Comparison of ENCODE assay signal across 17 cellular contexts in the genomic region with DNA sequence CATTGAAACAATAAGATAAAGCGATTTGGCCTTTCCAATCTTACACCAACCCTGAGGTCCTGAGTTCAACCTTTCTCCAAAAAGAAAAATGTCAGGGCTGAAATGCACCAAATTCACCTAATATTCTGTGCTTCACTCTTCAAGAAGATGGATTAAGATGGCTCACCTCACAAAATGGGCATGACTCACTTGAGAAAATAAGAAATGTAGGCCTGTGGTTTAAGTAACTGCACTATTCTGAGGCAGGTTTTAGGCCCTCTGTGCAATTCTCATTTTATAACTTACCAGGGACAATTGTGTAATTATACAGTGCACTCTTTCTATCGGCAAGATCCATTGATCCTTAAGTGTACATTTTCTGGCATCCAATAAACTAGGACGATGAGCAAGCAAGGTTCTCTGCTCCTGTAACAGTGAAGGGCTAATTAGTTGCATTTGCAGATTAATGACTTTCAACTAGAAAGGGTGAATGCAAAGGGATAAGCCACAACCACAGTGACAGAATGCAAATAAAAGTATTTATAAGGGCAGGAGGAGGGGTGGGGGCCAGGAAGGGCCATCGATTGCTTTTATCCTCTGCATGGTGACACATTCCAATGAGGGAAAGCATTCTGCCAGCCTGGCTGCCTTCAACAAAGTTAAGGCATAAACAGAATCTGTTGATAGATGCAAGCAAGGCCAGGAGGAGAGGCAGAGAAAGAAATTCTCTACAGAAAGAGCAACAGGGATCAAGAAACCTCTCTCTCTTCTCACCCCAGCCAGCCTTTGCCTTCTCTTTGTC.
"Had no signal": no experiment of that assay in that cellular context is flagged by ENCODE, and none has a peak within 500 bp of the region (broad histone marks: within the 10 kb centered on the region; RNA-seq: fewer than 3 reads in every experiment).

No MANE protein-coding gene starts in this region.

- DNase-seq: activated CD4-positive, alpha-beta T cell treated with anti-CD3 and anti-CD28 coated beads, Interleukin-2, amount 10 ng/mL, durations not matched to agents 24 days and 14 days; activated CD4-positive, CD25-positive, alpha-beta regulatory T cell; activated gamma-delta T cell treated with Interleukin-2 at 50 U/mL for 16 hours; amygdala; cerebellar nuclear complex; effector memory CD4-positive, alpha-beta T cell; foreskin melanocyte; head of caudate nucleus; left colon; lower lobe of right lung; midbrain; pancreas; stimulated activated CD4-positive, alpha-beta T cell treated with anti-CD3 and anti-CD28 coated beads, Interleukin-12 subunit alpha, Interleukin-12 subunit beta, amount 100 ng/mL, for 4 hours; T-helper 17 cell had no signal

- H3K27ac ChIP-seq: lower lobe of right lung, pancreas had no signal

- H3K27ac Mint-ChIP-seq: activated CD4-positive, alpha-beta T cell treated with anti-CD3 and anti-CD28 coated beads, Interleukin-2, amount 10 ng/mL, durations not matched to agents 24 days and 14 days; activated naive CD8-positive, alpha-beta T cell; dendritic cell treated with granulocyte-macrophage colony-stimulating factor and Interleukin-4, amounts not matched to agents 40 ng/mL and 50 ng/mL, for 4 days; stimulated activated effector memory CD8-positive, alpha-beta T cell treated with anti-CD3 and anti-CD28 coated beads, Interleukin-12 subunit alpha, Interleukin-12 subunit beta, amount 100 ng/mL, for 72 hours; T-helper 17 cell had no signal

- H3K36me3 ChIP-seq: lower lobe of right lung, pancreas had no signal

- H3K4me3 Mint-ChIP-seq: activated CD4-positive, alpha-beta T cell treated with anti-CD3 and anti-CD28 coated beads, Interleukin-2, amount 10 ng/mL, durations not matched to agents 24 days and 14 days; activated naive CD8-positive, alpha-beta T cell; dendritic cell treated with granulocyte-macrophage colony-stimulating factor and Interleukin-4, amounts not matched to agents 40 ng/mL and 50 ng/mL, for 4 days; stimulated activated effector memory CD8-positive, alpha-beta T cell treated with anti-CD3 and anti-CD28 coated beads, Interleukin-12 subunit alpha, Interleukin-12 subunit beta, amount 100 ng/mL, for 72 hours; T-helper 17 cell had no signal

- H3K27me3 Mint-ChIP-seq: activated CD4-positive, alpha-beta T cell treated with anti-CD3 and anti-CD28 coated beads, Interleukin-2, amount 10 ng/mL, durations not matched to agents 24 days and 14 days; dendritic cell treated with granulocyte-macrophage colony-stimulating factor and Interleukin-4, amounts not matched to agents 40 ng/mL and 50 ng/mL, for 4 days; T-helper 17 cell had no signal

- H3K36me3 Mint-ChIP-seq: activated naive CD8-positive, alpha-beta T cell; stimulated activated effector memory CD8-positive, alpha-beta T cell treated with anti-CD3 and anti-CD28 coated beads, Interleukin-12 subunit alpha, Interleukin-12 subunit beta, amount 100 ng/mL, for 72 hours had no signal

- H3K9me3 Mint-ChIP-seq: activated CD4-positive, alpha-beta T cell treated with anti-CD3 and anti-CD28 coated beads, Interleukin-2, amount 10 ng/mL, durations not matched to agents 24 days and 14 days; dendritic cell treated with granulocyte-macrophage colony-stimulating factor and Interleukin-4, amounts not matched to agents 40 ng/mL and 50 ng/mL, for 4 days had no signal

- H3K4me3 ChIP-seq: lower lobe of right lung, pancreas had no signal

- H3K9me3 ChIP-seq: lower lobe of right lung, pancreas had no signal

- H3K4me1 Mint-ChIP-seq: activated CD4-positive, alpha-beta T cell treated with anti-CD3 and anti-CD28 coated beads, Interleukin-2, amount 10 ng/mL, durations not matched to agents 24 days and 14 days; stimulated activated effector memory CD8-positive, alpha-beta T cell treated with anti-CD3 and anti-CD28 coated beads, Interleukin-12 subunit alpha, Interleukin-12 subunit beta, amount 100 ng/mL, for 72 hours; T-helper 17 cell had no signal

- H3K27me3 ChIP-seq: pancreas had no signal

- H3K4me1 ChIP-seq: lower lobe of right lung, pancreas had no signal

- ATAC-seq: left colon; lower lobe of right lung; pancreas; stimulated activated effector memory CD8-positive, alpha-beta T cell treated with anti-CD3 and anti-CD28 coated beads, Interleukin-12 subunit alpha, Interleukin-12 subunit beta, amount 100 ng/mL, for 72 hours; T-helper 17 cell had no signal
